ENCODE assay signal across 28 cellular contexts in genomic region chr5:83440826-83441225, GRCh38. TPM values are rescaled to one million over a fixed set of nuclear protein-coding genes. Genes with fewer than 3 reads are reported as not detected.
"Had no signal": no experiment of that assay in that cellular context is flagged by ENCODE, and none has a peak within 500 bp of the region (broad histone marks: within the 10 kb centered on the region; RNA-seq: fewer than 3 reads in every experiment).

No MANE protein-coding gene starts in this region.

- H3K27ac Mint-ChIP-seq: activated naive CD8-positive, alpha-beta T cell treated with anti-CD3 and anti-CD28 coated beads for 36 hours; activated T-helper 2 cell treated with anti-CD3 and anti-CD28 coated beads, Interferon-gamma antibody, Interleukin-2, Interleukin-4, amounts not matched to agents 10 μg/mL and 5 μg/mL and 100 μg/mL, durations not matched to agents 14 hours and 24 hours and 36 hours; brain; mesothelial cell of epicardium; naive thymus-derived CD8-positive, alpha-beta T cell; neural progenitor cell; stimulated activated memory B cell treated with anti-CD40 and anti-IgM and Interleukin-4, amounts not matched to agents 10 μg/mL and 1 μg/mL and 100 μg/mL, for 72 hours; WTC11 had no signal

- H3K27ac ChIP-seq: dorsolateral prefrontal cortex, esophagus squamous epithelium, neural progenitor cell, stomach, transverse colon had no signal

- H3K9ac ChIP-seq: neural progenitor cell had no signal

- H3K4me2 ChIP-seq: neural progenitor cell had no signal

- ATAC-seq: activated T-cell treated with anti-CD3 and anti-CD28 coated beads, Interleukin-2, amount 50 U/mL, for 4 hours; left lobe of liver; naive thymus-derived CD8-positive, alpha-beta T cell; sciatic nerve; stimulated activated memory B cell treated with anti-CD40 and anti-IgM and Interleukin-4, amounts not matched to agents 10 μg/mL and 1 μg/mL and 100 μg/mL, for 72 hours; WTC11 had no signal

- H3K27me3 Mint-ChIP-seq: activated naive CD8-positive, alpha-beta T cell treated with anti-CD3 and anti-CD28 coated beads for 36 hours; brain; stimulated activated memory B cell treated with anti-CD40 and anti-IgM and Interleukin-4, amounts not matched to agents 10 μg/mL and 1 μg/mL and 100 μg/mL, for 72 hours had no signal

- H3K4me1 ChIP-seq: esophagus squamous epithelium, neural progenitor cell, stomach, transverse colon had no signal

- H3K4me1 Mint-ChIP-seq: activated naive CD8-positive, alpha-beta T cell treated with anti-CD3 and anti-CD28 coated beads for 36 hours; brain; neural progenitor cell; WTC11 had no signal

- H3K4me3 ChIP-seq: dorsolateral prefrontal cortex, esophagus squamous epithelium, lung, neural progenitor cell, stomach, transverse colon had no signal

- H3K36me3 ChIP-seq: esophagus squamous epithelium, neural progenitor cell, stomach, transverse colon had no signal

- H3K36me3 Mint-ChIP-seq: activated naive CD8-positive, alpha-beta T cell treated with anti-CD3 and anti-CD28 coated beads for 36 hours; mesothelial cell of epicardium; naive thymus-derived CD8-positive, alpha-beta T cell; stimulated activated memory B cell treated with anti-CD40 and anti-IgM and Interleukin-4, amounts not matched to agents 10 μg/mL and 1 μg/mL and 100 μg/mL, for 72 hours had no signal

- FAIRE-seq: colon, kidney, small intestine, urothelium cell line had no signal

- DNase-seq: activated CD8-positive, alpha-beta memory T cell treated with anti-CD3 and anti-CD28 coated beads for 24 hours; activated CD8-positive, alpha-beta memory T cell treated with anti-CD3 and anti-CD28 coated beads, Interleukin-2, amount 50 U/mL, for 48 hours; activated naive CD4-positive, alpha-beta T cell; activated naive CD8-positive, alpha-beta T cell treated with anti-CD3 and anti-CD28 coated beads for 36 hours; activated T-cell treated with anti-CD3 and anti-CD28 coated beads, Interleukin-2, amount 50 U/mL, for 4 hours; amniotic stem cell; central memory CD4-positive, alpha-beta T cell; dorsolateral prefrontal cortex; esophagus squamous epithelium; kidney; naive thymus-derived CD8-positive, alpha-beta T cell; posterior cingulate gyrus; small intestine; stimulated activated CD4-positive, alpha-beta T cell treated with anti-CD3 and anti-CD28 coated beads, Interleukin-2, amount 100 ng/mL, for 24 hours; stomach; T-helper 9 cell; transverse colon had no signal

- H3K9me3 Mint-ChIP-seq: activated T-cell treated with anti-CD3 and anti-CD28 coated beads, Interleukin-2, amount 50 U/mL, for 4 hours; activated T-helper 2 cell treated with anti-CD3 and anti-CD28 coated beads, Interferon-gamma antibody, Interleukin-2, Interleukin-4, amounts not matched to agents 10 μg/mL and 5 μg/mL and 100 μg/mL, durations not matched to agents 14 hours and 24 hours and 36 hours; stimulated activated memory B cell treated with anti-CD40 and anti-IgM and Interleukin-4, amounts not matched to agents 10 μg/mL and 1 μg/mL and 100 μg/mL, for 72 hours had no signal

- H3K4me3 Mint-ChIP-seq: activated naive CD8-positive, alpha-beta T cell treated with anti-CD3 and anti-CD28 coated beads for 36 hours; activated T-cell treated with anti-CD3 and anti-CD28 coated beads, Interleukin-2, amount 50 U/mL, for 4 hours; brain; mesothelial cell of epicardium; naive thymus-derived CD8-positive, alpha-beta T cell; neural progenitor cell; stimulated activated memory B cell treated with anti-CD40 and anti-IgM and Interleukin-4, amounts not matched to agents 10 μg/mL and 1 μg/mL and 100 μg/mL, for 72 hours; WTC11 had no signal

- H3K9me3 ChIP-seq: esophagus squamous epithelium, stomach, transverse colon had no signal

- H3K27me3 ChIP-seq: dorsolateral prefrontal cortex, esophagus squamous epithelium, neural progenitor cell, stomach, transverse colon had no signal

- H2AFZ ChIP-seq: neural progenitor cell had no signal

RNA-seq across cellular contexts. Expression of gene VCAN, which starts 30.7 kb away (rescaled TPM):
- total RNA-seq: activated naive CD8-positive, alpha-beta T cell treated with anti-CD3 and anti-CD28 coated beads for 36 hours; activated T-helper 2 cell treated with anti-CD3 and anti-CD28 coated beads, Interferon-gamma antibody, Interleukin-2, Interleukin-4, amounts not matched to agents 10 μg/mL and 5 μg/mL and 100 μg/mL, durations not matched to agents 14 hours and 24 hours and 36 hours had no signal
